Comparison of ENCODE assay signal across 8 cellular contexts in genomic region chr6:87139236-87139635, GRCh38. TPM values are rescaled to one million over a fixed set of nuclear protein-coding genes. Genes with fewer than 3 reads are reported as not detected.
A peak's percentile ranks its signal among the peaks of the same experiment; 100 is the strongest.
DNase-seq lines count a peak whose midpoint lies in the region; ATAC-seq and TF ChIP-seq lines count a peak whose summit lies in the region.

No MANE protein-coding gene starts in this region.

- H3K4me3 Mint-ChIP-seq in stimulated activated naive B cell treated with anti-CD40 and anti-IgM and Interleukin-4, amounts not matched to agents 10 μg/mL and 1 μg/mL and 100 μg/mL, for 72 hours, result no peak overlapping the region

- H3K36me3 Mint-ChIP-seq in activated naive CD4-positive, alpha-beta T cell treated with anti-CD3 and anti-CD28 coated beads, Interleukin-2, amount 50 U/mL, for 72 hours, result no peaks in the 10 kb centered on the region
- no peaks in the 10 kb centered on the region for H3K36me3 Mint-ChIP-seq in stimulated activated naive B cell treated with anti-CD40 and anti-IgM and Interleukin-4, amounts not matched to agents 10 μg/mL and 1 μg/mL and 100 μg/mL, for 72 hours

- peak; percentile 53 for ATAC-seq in HG02571 (IDR thresholded peaks at IDR 0.05; ENCODE audit: unreplicated experiment)
- peak; percentile 66 to 75 for ATAC-seq in activated naive CD4-positive, alpha-beta T cell treated with anti-CD3 and anti-CD28 coated beads, Interleukin-2, amount 50 U/mL, for 72 hours
- peak; percentile 65 for ATAC-seq in stimulated activated naive B cell treated with anti-CD40 and anti-IgM and Interleukin-4, amounts not matched to agents 10 μg/mL and 1 μg/mL and 100 μg/mL, for 72 hours (replicated peaks)
- no peak for ATAC-seq in HG03571 (IDR thresholded peaks at IDR 0.05; ENCODE audit: unreplicated experiment)

- peaks cover 1 to 6% of the 10 kb centered on the region in 2 donors for H3K4me1 Mint-ChIP-seq in stimulated activated naive B cell treated with anti-CD40 and anti-IgM and Interleukin-4, amounts not matched to agents 10 μg/mL and 1 μg/mL and 100 μg/mL, for 72 hours

- peaks cover 0 to 20% of the 10 kb centered on the region in 2 donors for H3K27me3 Mint-ChIP-seq in stimulated activated naive B cell treated with anti-CD40 and anti-IgM and Interleukin-4, amounts not matched to agents 10 μg/mL and 1 μg/mL and 100 μg/mL, for 72 hours

- TF ChIP-seq CTCF in AG04449 (IDR thresholded peaks at IDR 0.05; ENCODE audit: insufficient read depth, low read length, missing control alignments), result peak; percentile 43

- CTCF ChIA-PET in AG04449 (lab: Yijun Ruan, JAX), result interaction anchor here (0.7 to 3.1 kb wide), 23 partner anchors 8 to 358 kb away, joined by 3 to 19 read pairs (median 3); partner anchors contain the start of gene CFAP206

- no peak overlapping the region for H3K27ac Mint-ChIP-seq in activated naive CD4-positive, alpha-beta T cell treated with anti-CD3 and anti-CD28 coated beads, Interleukin-2, amount 50 U/mL, for 72 hours
- H3K27ac Mint-ChIP-seq in stimulated activated naive B cell treated with anti-CD40 and anti-IgM and Interleukin-4, amounts not matched to agents 10 μg/mL and 1 μg/mL and 100 μg/mL, for 72 hours, result no peak overlapping the region

- POLR2A ChIA-PET in AG04449 (lab: Yijun Ruan, JAX), result no interaction called here

- H3K9me3 Mint-ChIP-seq in activated naive CD4-positive, alpha-beta T cell treated with anti-CD3 and anti-CD28 coated beads, Interleukin-2, amount 50 U/mL, for 72 hours, result no peaks in the 10 kb centered on the region
- H3K9me3 Mint-ChIP-seq in stimulated activated naive B cell treated with anti-CD40 and anti-IgM and Interleukin-4, amounts not matched to agents 10 μg/mL and 1 μg/mL and 100 μg/mL, for 72 hours, result peaks cover 0 to 2% of the 10 kb centered on the region in 2 donors

- H3K4me3 ChIP-seq in AG04449 (ENCODE audit: low read depth, low read length), result no peak overlapping the region

- DNase-seq in AG04449 (ENCODE audit: low read depth, low spot score) (no peak), Daoy (ENCODE audit: low read depth) (peak; percentile 32), NCI-H446 (lab: John Stamatoyannopoulos, UW) (peak; percentile 35 to 47), hepatic stellate cell (ENCODE audit: low spot score) (peak; percentile 27)
- peak in 1 of 2 donors; percentile 54 for DNase-seq in activated naive CD4-positive, alpha-beta T cell treated with anti-CD3 and anti-CD28 coated beads, Interleukin-2, amount 50 U/mL, for 72 hours (ENCODE audit: low spot score in 2 of 2)
- peak; percentile 17 for DNase-seq in stimulated activated naive B cell treated with anti-CD40 and anti-IgM and Interleukin-4, amounts not matched to agents 10 μg/mL and 1 μg/mL and 100 μg/mL, for 72 hours

RNA-seq across cellular contexts. Expression of gene ZNF292, which starts 16.1 kb away (rescaled TPM):
- total RNA-seq in Daoy (2014; rRNA removed; shearing (Covaris generic)), result 4.9 and 8.4 TPM in 2 replicates
- 10 to 100 TPM; 57.0 to 100.0 TPM for total RNA-seq in activated naive CD4-positive, alpha-beta T cell treated with anti-CD3 and anti-CD28 coated beads, Interleukin-2, amount 50 U/mL, for 72 hours

RNA-seq across cellular contexts. Expression of gene CGA, which starts 44.3 kb away (rescaled TPM):
- not detected in 2 replicates for total RNA-seq in Daoy (2014; rRNA removed; shearing (Covaris generic))
- total RNA-seq in activated naive CD4-positive, alpha-beta T cell treated with anti-CD3 and anti-CD28 coated beads, Interleukin-2, amount 50 U/mL, for 72 hours, result not detected
